1 cellular context compared by ENCODE assay signal in genomic region chr11:70650075-70650909, GRCh38.
TF ChIP-seq lines count a peak whose summit lies in the region.

No MANE protein-coding gene starts in this region.

TF ChIP-seq in WTC11, 78 proteins besides CTCF, POLR2A, EP300 and RAD21 (continued from another document and continues in another):
- TF ChIP-seq ERG (CRISPR knock-in tag; IDR thresholded peaks at IDR 0.05), result 0 out of 2 replicates have a peak, but pooled peaks have one; percentile 69
- TF ChIP-seq ESRRA (CRISPR knock-in tag; IDR thresholded peaks at IDR 0.05; ENCODE audit: borderline replicate concordance), result peak; percentile 98
- TF ChIP-seq ZNF425 (CRISPR knock-in tag; conservative IDR thresholded peaks at IDR 0.05), result no peak
- peak; percentile 98 for TF ChIP-seq FOXK1 (CRISPR knock-in tag; IDR thresholded peaks at IDR 0.05)
- TF ChIP-seq SOX15 (CRISPR knock-in tag; IDR thresholded peaks at IDR 0.05), result no peak
- TF ChIP-seq TEAD4 (CRISPR knock-in tag; IDR thresholded peaks at IDR 0.05), result peak; percentile 99
- peak; percentile 80; the same call in 1 of the 2 replicates for TF ChIP-seq EMX1 (CRISPR knock-in tag; IDR thresholded peaks at IDR 0.05)
- no peak for TF ChIP-seq HMGA2 (CRISPR knock-in tag; IDR thresholded peaks at IDR 0.05)
- TF ChIP-seq NR3C1 (CRISPR knock-in tag; conservative IDR thresholded peaks at IDR 0.05; ENCODE audit: low read depth), result peak; percentile 98
- TF ChIP-seq ZNF671 (CRISPR knock-in tag; IDR thresholded peaks at IDR 0.05), result peak; percentile 87
- peak; percentile 68 for TF ChIP-seq GABPB1 (CRISPR knock-in tag; IDR thresholded peaks at IDR 0.05)
- TF ChIP-seq ZNF512 (CRISPR knock-in tag; IDR thresholded peaks at IDR 0.05; ENCODE audit: borderline replicate concordance), result peak; percentile 93; the same call in 1 of the 2 replicates
- peak; percentile 97 for TF ChIP-seq ZBTB43 (CRISPR knock-in tag; IDR thresholded peaks at IDR 0.05)
- TF ChIP-seq KAT7 (CRISPR knock-in tag; IDR thresholded peaks at IDR 0.05; ENCODE audit: borderline replicate concordance), result peak; percentile 99; the same call in 1 of the 2 replicates
- no peak for TF ChIP-seq GTF2I (CRISPR knock-in tag; conservative IDR thresholded peaks at IDR 0.05)
- peak; percentile 99 for TF ChIP-seq SMAD3 (CRISPR knock-in tag; IDR thresholded peaks at IDR 0.05; ENCODE audit: borderline replicate concordance)
- TF ChIP-seq MAX (CRISPR knock-in tag; IDR thresholded peaks at IDR 0.05), result peak; percentile 83; the same call in 1 of the 2 replicates
- TF ChIP-seq ELF4 (CRISPR knock-in tag; IDR thresholded peaks at IDR 0.05; ENCODE audit: low read depth), result peak; percentile 85; the same call in 1 of the 2 replicates
- peak; percentile 98 for TF ChIP-seq TP53 (CRISPR knock-in tag; IDR thresholded peaks at IDR 0.05)
- peak; percentile 26; the same call in 1 of the 2 replicates for TF ChIP-seq HMGXB4 (CRISPR knock-in tag; IDR thresholded peaks at IDR 0.05)
- 0 out of 2 replicates have a peak, but pooled peaks have one; percentile 65 for TF ChIP-seq ATF3 (CRISPR knock-in tag; conservative IDR thresholded peaks at IDR 0.05)
- peak; percentile 99 for TF ChIP-seq ZNF281 (CRISPR knock-in tag; IDR thresholded peaks at IDR 0.05)
- peak; percentile 85; the same call in 1 of the 2 replicates for TF ChIP-seq PRRX2 (CRISPR knock-in tag; IDR thresholded peaks at IDR 0.05)
- 0 out of 2 replicates have a peak, but pooled peaks have one; percentile 58 for TF ChIP-seq NFATC4 (CRISPR knock-in tag; IDR thresholded peaks at IDR 0.05)
- no peak for TF ChIP-seq OVOL2 (CRISPR knock-in tag; IDR thresholded peaks at IDR 0.05; ENCODE audit: borderline replicate concordance)
- peak; percentile 99 for TF ChIP-seq ZNF232 (CRISPR knock-in tag; IDR thresholded peaks at IDR 0.05)
- peak; percentile 80 for TF ChIP-seq NR2C2 (CRISPR knock-in tag; IDR thresholded peaks at IDR 0.05)
- TF ChIP-seq ZNF396 (CRISPR knock-in tag; IDR thresholded peaks at IDR 0.05; ENCODE audit: borderline replicate concordance), result peak; percentile 90; the same call in 1 of the 2 replicates
- no peak for TF ChIP-seq JAZF1 (CRISPR knock-in tag; IDR thresholded peaks at IDR 0.05)
- peak; percentile 95; the same call in 1 of the 2 replicates for TF ChIP-seq ATF1 (CRISPR knock-in tag; IDR thresholded peaks at IDR 0.05)
- TF ChIP-seq ZNF532 (CRISPR knock-in tag; IDR thresholded peaks at IDR 0.05; ENCODE audit: borderline replicate concordance), result peak; percentile 74; the same call in 1 of the 2 replicates
- 0 out of 2 replicates have a peak, but pooled peaks have one; percentile 38 for TF ChIP-seq ZNF416 (CRISPR knock-in tag; IDR thresholded peaks at IDR 0.05)
- no peak for TF ChIP-seq CDX4 (CRISPR knock-in tag; IDR thresholded peaks at IDR 0.05; ENCODE audit: borderline replicate concordance)
- 0 out of 2 replicates have a peak, but pooled peaks have one; percentile 89 for TF ChIP-seq STAT6 (CRISPR knock-in tag; conservative IDR thresholded peaks at IDR 0.05; ENCODE audit: low read depth)
- TF ChIP-seq ZMAT4 (CRISPR knock-in tag; IDR thresholded peaks at IDR 0.05), result no peak
- peak; percentile 61 for TF ChIP-seq ZNF423 (CRISPR knock-in tag; IDR thresholded peaks at IDR 0.05)
- peak; percentile 88 for TF ChIP-seq FOXJ3 (CRISPR knock-in tag; IDR thresholded peaks at IDR 0.05; ENCODE audit: borderline replicate concordance)
